Comparison of ENCODE assay signal across 11 cellular contexts in genomic region chr12:4277856-4278581, GRCh38. TPM values are rescaled to one million over a fixed set of nuclear protein-coding genes. Genes with fewer than 3 reads are reported as not detected.
DNase-seq lines count a peak whose midpoint lies in the region; ATAC-seq, FAIRE-seq and TF ChIP-seq lines count a peak whose summit lies in the region.
"Had no signal": no experiment of that assay in that cellular context is flagged by ENCODE, and none has a peak within 500 bp of the region (broad histone marks: within the 10 kb centered on the region; RNA-seq: fewer than 3 reads in every experiment).

No MANE protein-coding gene starts in this region.

- H3K4me3 Mint-ChIP-seq in CD8-positive, alpha-beta memory T cell, result peak overlapping the region in 2 of 7 donors; percentile 23 to 48
- H3K4me3 Mint-ChIP-seq in IgD-negative memory B cell (peak overlapping the region in 2 of 4 donors; percentile 17 to 23), natural killer cell (no peak overlapping the region)

- H4K20me1 ChIP-seq in K562 (replicated peaks; ENCODE audit: control insufficient read depth, insufficient read depth, low read length) (no peaks in the 10 kb centered on the region; the same call in 1 of the 2 replicates), Karpas-422 (ENCODE audit: insufficient read depth, low read depth, low read length) (no peaks in the 10 kb centered on the region)

- CTCF ChIA-PET in CD8-positive, alpha-beta memory T cell (lab: Charles Lee), result interaction anchor here (0.8 to 7.4 kb wide), 28 partner anchors 9 to 978 kb away, joined by 3 to 133 read pairs (median 9); partner anchors contain the start of gene PARP11
- CTCF ChIA-PET in K562 (lab: Yijun Ruan, JAX; ENCODE audit: low intra/inter-chr PET ratio), result interaction anchor here (1.4 to 3.4 kb wide), 3 partner anchors 171 to 393 kb away, joined by 4 to 9 read pairs (median 9); no protein-coding TSS in a partner anchor

- H3K36me3 ChIP-seq in CD8-positive, alpha-beta memory T cell (ENCODE audit: insufficient read depth, low read length), result peaks cover 62% of the 10 kb centered on the region
- H3K36me3 ChIP-seq in K562 (ENCODE audit: control insufficient read depth, insufficient read depth, low read length), result peaks cover 71% of the 10 kb centered on the region
- no peaks in the 10 kb centered on the region for H3K36me3 ChIP-seq in Karpas-422 (ENCODE audit: insufficient read depth, low read length)
- H3K36me3 ChIP-seq: prostate gland had no signal

- H3K27me3 Mint-ChIP-seq in CD8-positive, alpha-beta memory T cell, result peaks cover 0 to 5% of the 10 kb centered on the region in 2 donors
- H3K27me3 Mint-ChIP-seq in IgD-negative memory B cell (no peaks in the 10 kb centered on the region), natural killer cell (ENCODE audit: low read depth in 2 of 2) (no peaks in the 10 kb centered on the region)

- H3K27me3 ChIP-seq in CD8-positive, alpha-beta memory T cell (ENCODE audit: insufficient read depth, low read length, poor library complexity, severe bottlenecking), result no peaks in the 10 kb centered on the region
- H3K27me3 ChIP-seq in K562 (ENCODE audit: control insufficient read depth in 2 of 2, insufficient read depth in 2 of 2, low read length in 2 of 2) (no peaks in the 10 kb centered on the region), Karpas-422 (ENCODE audit: low read length) (no peaks in the 10 kb centered on the region)

- no peak overlapping the region for H3K27ac ChIP-seq in CD8-positive, alpha-beta memory T cell (ENCODE audit: low read depth, low read length)
- H3K27ac ChIP-seq in K562 (ENCODE audit: extremely low read depth, low read depth, low read length), result no peak overlapping the region
- H3K27ac ChIP-seq in Karpas-422 (ENCODE audit: low read length), result no peak overlapping the region
- H3K27ac ChIP-seq: prostate gland had no signal

- H2AFZ ChIP-seq in K562 (ENCODE audit: low read depth, low read length), result no peak overlapping the region
- no peak overlapping the region for H2AFZ ChIP-seq in Karpas-422 (ENCODE audit: low read length)

- FAIRE-seq in K562 (lab: Jason Lieb, UNC), result no peak

- H3K4me2 ChIP-seq in K562 (ENCODE audit: insufficient read depth, low read length), result no peak overlapping the region
- no peak overlapping the region for H3K4me2 ChIP-seq in Karpas-422 (ENCODE audit: low read depth, low read length, poor library complexity, severe bottlenecking)

- H3K9ac ChIP-seq in K562 (ENCODE audit: insufficient read depth in 1 of 2, low read depth in 2 of 2, low read length in 2 of 2), result no peak overlapping the region
- no peak overlapping the region for H3K9ac ChIP-seq in Karpas-422 (ENCODE audit: low read length)

- no TSS peak for BruUV-seq in K562 (replicated peaks; lab: Mats Ljungman, UMichigan)

- H3K4me1 Mint-ChIP-seq in CD8-positive, alpha-beta memory T cell, result peaks cover 57 to 81% (median 74%) of the 10 kb centered on the region in 3 donors
- H3K4me1 Mint-ChIP-seq in IgD-negative memory B cell (peaks cover 11 to 18% (median 13%) of the 10 kb centered on the region in 3 donors), natural killer cell (peaks cover 62 to 63% of the 10 kb centered on the region in 2 donors)

- intact Hi-C loops in K562 (cut with micrococcal nuclease) (loop anchor here (2.0 to 5.0 kb wide), 3 partner anchors 125 to 281 kb away; no protein-coding TSS in a partner anchor), natural killer cell (cut with micrococcal nuclease) (loop anchor here (1.0 to 2.0 kb wide), 5 partner anchors 43 to 977 kb away; partner anchors contain the start of gene TIGAR), lower leg skin (cut with DNase I; ENCODE audit: low total_unique reads) (loop anchor here (10.0 kb wide), 2 partner anchors 283 to 503 kb away; no protein-coding TSS in a partner anchor)

- no peaks in the 10 kb centered on the region for H3K9me1 ChIP-seq in K562 (ENCODE audit: control insufficient read depth, insufficient read depth, low read length)

- TF ChIP-seq RAD21 in K562 (CRISPR knock-in tag; conservative IDR thresholded peaks at IDR 0.05 in 1 of 2, IDR thresholded peaks at IDR 0.05 in 1 of 2), result no peak

- H3K4me3 ChIP-seq in CD8-positive, alpha-beta memory T cell (ENCODE audit: low read length), result no peak overlapping the region
- no peak overlapping the region for H3K4me3 ChIP-seq in K562
- H3K4me3 ChIP-seq in Karpas-422 (ENCODE audit: low read length), result no peak overlapping the region
- H3K4me3 ChIP-seq in lower leg skin (ENCODE audit: low read depth, poor library complexity, severe bottlenecking), result no peak overlapping the region
- H3K4me3 ChIP-seq: prostate gland, tibial nerve had no signal

- 82% methylated on average over 5 of the region's 7 CpGs for WGBS in K562 (ENCODE audit: insufficient coverage, low coverage, missing lambda C conversion rate)
- 57 to 64% methylated on average over 7 of the region's 7 CpGs for WGBS in lower leg skin, 2 donors

- no peak for ATAC-seq in K562
- no peak for ATAC-seq in natural killer cell

- H3K9me2 ChIP-seq in Karpas-422 (replicated peaks; ENCODE audit: insufficient read depth, low read length), result no peaks in the 10 kb centered on the region

- DNase-seq in CD8-positive, alpha-beta memory T cell, result no peak
- DNase-seq in K562 (ENCODE audit: extremely low read depth in 1 of 4, low spot score in 3 of 4), result no peak
- no peak for DNase-seq in natural killer cell
- no peak for DNase-seq in Karpas-422
- no peak for DNase-seq in iPS-NIHi7 (ENCODE audit: extremely low spot score)
- no peak for DNase-seq in MV-4-11 (lab: John Stamatoyannopoulos, UW)
- no peak for DNase-seq in lower leg skin (ENCODE audit: low spot score in 2 of 2)

- POLR2A ChIA-PET in CD8-positive, alpha-beta memory T cell (lab: Charles Lee), result interaction anchor here (0.9 to 3.0 kb wide), 3 partner anchors 168 to 394 kb away, joined by 3 to 16 read pairs (median 3); no protein-coding TSS in a partner anchor
- POLR2A ChIA-PET in K562 (lab: Yijun Ruan, JAX), result interaction anchor here (0.6 to 1.4 kb wide), 8 partner anchors 9 to 817 kb away, joined by 3 to 6 read pairs (median 3); no protein-coding TSS in a partner anchor

- peak overlapping the region; percentile 29 to 100 (median 74) for H3K27ac Mint-ChIP-seq in CD8-positive, alpha-beta memory T cell
- H3K27ac Mint-ChIP-seq in IgD-negative memory B cell (peak overlapping the region in 2 of 3 donors; percentile 23 to 32), natural killer cell (peak overlapping the region; percentile 71 to 98)

- in situ Hi-C loops in K562 (cut with MboI), result loop anchor here (5.0 to 25.0 kb wide), 2 partner anchors 166 to 391 kb away; no protein-coding TSS in a partner anchor

- TF ChIP-seq CTCF in K562 (IDR thresholded peaks at IDR 0.05 in 2 of 3, conservative IDR thresholded peaks at IDR 0.05 in 1 of 3; ENCODE audit: insufficient read depth in 2 of 3, low read depth in 1 of 3, low read length in 3 of 3) (no peak), natural killer cell (IDR thresholded peaks at IDR 0.05) (no peak), lower leg skin (IDR thresholded peaks at IDR 0.05) (no peak)

- no peak for TF ChIP-seq EP300 in K562 (IDR thresholded peaks at IDR 0.05; ENCODE audit: low read length)

- peaks cover 59% of the 10 kb centered on the region for H3K4me1 ChIP-seq in CD8-positive, alpha-beta memory T cell (ENCODE audit: insufficient read depth, low read length)
- peaks cover 15 to 19% of the 10 kb centered on the region in 2 experiments; a peak in 4 of 5 replicates for H3K4me1 ChIP-seq in K562 (replicated peaks in 1 of 2; ENCODE audit: control insufficient read depth in 2 of 2, insufficient read depth in 2 of 2, low read length in 2 of 2)
- peaks cover 10% of the 10 kb centered on the region for H3K4me1 ChIP-seq in Karpas-422 (ENCODE audit: low read length)
- H3K4me1 ChIP-seq: prostate gland had no signal

- peaks cover 75% of the 10 kb centered on the region for H3K79me2 ChIP-seq in K562 (ENCODE audit: control insufficient read depth, insufficient read depth, low read length)
- H3K79me2 ChIP-seq in Karpas-422 (ENCODE audit: low read length), result no peaks in the 10 kb centered on the region

- peaks cover 6 to 87% (median 16%) of the 10 kb centered on the region in 3 donors for H3K36me3 Mint-ChIP-seq in CD8-positive, alpha-beta memory T cell
- peaks cover 2% of the 10 kb centered on the region for H3K36me3 Mint-ChIP-seq in IgD-negative memory B cell
- H3K36me3 Mint-ChIP-seq in natural killer cell, result peaks cover 8% of the 10 kb centered on the region

- H3K9me3 Mint-ChIP-seq in CD8-positive, alpha-beta memory T cell, result no peaks in the 10 kb centered on the region
- H3K9me3 Mint-ChIP-seq in IgD-negative memory B cell (no peaks in the 10 kb centered on the region), natural killer cell (no peaks in the 10 kb centered on the region)

- H3K9me3 ChIP-seq in CD8-positive, alpha-beta memory T cell (ENCODE audit: low read length), result no peaks in the 10 kb centered on the region
- H3K9me3 ChIP-seq in K562 (replicated peaks; ENCODE audit: control insufficient read depth, insufficient read depth, low read depth, low read length) (no peaks in the 10 kb centered on the region), Karpas-422 (ENCODE audit: low read length) (no peaks in the 10 kb centered on the region)
- H3K9me3 ChIP-seq: prostate gland, tibial nerve had no signal

- TF ChIP-seq POLR2A in K562 (conservative IDR thresholded peaks at IDR 0.05), result no peak
- TF ChIP-seq POLR2A in lower leg skin (IDR thresholded peaks at IDR 0.05), result no peak

RNA-seq across cellular contexts. Expression of gene CCND2, which starts 4.5 kb away (rescaled TPM):
- total RNA-seq in CD8-positive, alpha-beta memory T cell, result 100 to 1,000 TPM; 784 to 792 TPM
- polyA plus RNA-seq in CD8-positive, alpha-beta memory T cell, result 72.4 TPM
- polyA plus RNA-seq in IgD-negative memory B cell (11.7 TPM), K562 (2011; rRNA removed) (36.9 and 42.9 TPM in 2 replicates), K562 (2014; fragmentation: Illumina TruSeq; extraction: Trizol) (12.6 and 13.6 TPM in 2 replicates), K562 (2014; fragmentation: Nextera tagmentation; extraction: Ambion mirVana) (10 to 100 TPM; 13.7 to 47.6 TPM), K562 (2014; rRNA removed) (30.3 and 33.2 TPM in 2 replicates)
- 52.6 and 55.6 TPM in 2 replicates for total RNA-seq in K562 (2011; cell fraction: chromatin; rRNA removed; ENCODE audit: low replicate concordance)
- 37.4 and 40.2 TPM in 2 replicates for total RNA-seq in K562 (2011; cell fraction: nucleolus; rRNA removed)
- total RNA-seq in K562 (2011; cell fraction: nucleoplasm; rRNA removed), result 57.5 and 64.9 TPM in 2 replicates
- total RNA-seq in K562 (2014; rRNA removed) (39.6 and 52.1 TPM in 2 replicates), K562 (2014; rRNA removed; fragmentation: Illumina TruSeq; extraction: Trizol) (68.9 and 71.9 TPM in 2 replicates), K562 (2015; rRNA removed; fragmentation: Illumina TruSeq; extraction: Trizol) (49.7 and 53.2 TPM in 2 replicates), K562 (2021) (93.5 and 99.3 TPM in 2 replicates), natural killer cell (100 to 1,000 TPM; 164 to 247 (median 228) TPM), lower leg skin (10 to 100 TPM; 14.5 to 29.5 (median 26.6) TPM)
- polyA plus RNA-seq in K562 (2011; cell fraction: cytosol; rRNA removed), result 20.5 and 35.3 TPM in 2 replicates
- 28.5 and 42.5 TPM in 2 replicates for polyA plus RNA-seq in K562 (2011; cell fraction: nucleus; rRNA removed)
- polyA plus RNA-seq in K562 (2012), result 12.1 and 12.4 TPM in 2 replicates
- polyA minus RNA-seq in K562 (2011; rRNA and poly(A)+ RNA removed), result 109 and 119 TPM in 2 replicates
- 68.1 and 69.3 TPM in 2 replicates for polyA minus RNA-seq in K562 (2011; cell fraction: cytosol; rRNA and poly(A)+ RNA removed)
- polyA minus RNA-seq in K562 (2011; cell fraction: nucleus; rRNA and poly(A)+ RNA removed), result 21.5 and 41.5 TPM in 2 replicates
- 0.14 and 1.4 TPM in 2 replicates for total RNA-seq in Karpas-422 (2014; rRNA removed; shearing (Covaris generic); ENCODE audit: low replicate concordance)
- total RNA-seq: M059J had no signal

RNA-seq across cellular contexts. Expression of gene TIGAR, which starts 43.0 kb away (rescaled TPM):
- 10 to 100 TPM; 22.8 to 29.6 TPM for total RNA-seq in CD8-positive, alpha-beta memory T cell
- polyA plus RNA-seq in CD8-positive, alpha-beta memory T cell, result 4.2 TPM
- 5.2 TPM for polyA plus RNA-seq in IgD-negative memory B cell
- 0.86 TPM in 2 replicates for total RNA-seq in K562 (2011; cell fraction: chromatin; rRNA removed; ENCODE audit: low replicate concordance)
- total RNA-seq in K562 (2011; cell fraction: nucleolus; rRNA removed), result 0.66 and 0.67 TPM in 2 replicates
- total RNA-seq in K562 (2011; cell fraction: nucleoplasm; rRNA removed), result 0.84 and 0.88 TPM in 2 replicates
- total RNA-seq in K562 (2014; rRNA removed), result not detected in 2 replicates
- total RNA-seq in K562 (2014; rRNA removed; fragmentation: Illumina TruSeq; extraction: Trizol), result 0.38 TPM in 1 of 2 replicates, not detected in the other
- total RNA-seq in K562 (2015; rRNA removed; fragmentation: Illumina TruSeq; extraction: Trizol), result 0.11 TPM in 2 replicates
- 0.07 and 1.0 TPM in 2 replicates for total RNA-seq in K562 (2021)
- polyA plus RNA-seq in K562 (2011; rRNA removed), result 0.11 and 0.61 TPM in 2 replicates
- 0.06 and 0.19 TPM in 2 replicates for polyA plus RNA-seq in K562 (2011; cell fraction: cytosol; rRNA removed)
- 0.11 and 0.14 TPM in 2 replicates for polyA plus RNA-seq in K562 (2011; cell fraction: nucleus; rRNA removed)
- 0.03 and 0.48 TPM in 2 replicates for polyA plus RNA-seq in K562 (2012)
- 0.28 and 0.33 TPM in 2 replicates for polyA plus RNA-seq in K562 (2014; fragmentation: Illumina TruSeq; extraction: Trizol)
- polyA plus RNA-seq in K562 (2014; fragmentation: Nextera tagmentation; extraction: Ambion mirVana), result under 1 TPM; 0.50 to 0.63 TPM
- 0.04 and 0.53 TPM in 2 replicates for polyA plus RNA-seq in K562 (2014; rRNA removed)
- 0.15 and 0.42 TPM in 2 replicates for polyA minus RNA-seq in K562 (2011; rRNA and poly(A)+ RNA removed)
- not detected in 2 replicates for polyA minus RNA-seq in K562 (2011; cell fraction: cytosol; rRNA and poly(A)+ RNA removed)
- polyA minus RNA-seq in K562 (2011; cell fraction: nucleus; rRNA and poly(A)+ RNA removed), result 0.27 and 0.44 TPM in 2 replicates
- total RNA-seq in natural killer cell, result 1 to 10 TPM; 6.1 to 7.4 (median 7.3) TPM
- total RNA-seq in Karpas-422 (2014; rRNA removed; shearing (Covaris generic); ENCODE audit: low replicate concordance), result 4.8 and 9.0 TPM in 2 replicates
- total RNA-seq in lower leg skin, result 1 to 10 TPM; 2.3 to 5.1 (median 4.7) TPM

Comparison
In these comparisons a context has a peak if more than half of its experiments do, and no peak if none do; other contexts are left out.
1. H3K27ac Mint-ChIP-seq: peak in every context shown above with its lines; median percentile 84 in natural killer cell; 74 in CD8-positive, alpha-beta memory T cell; 28 in IgD-negative memory B cell.